8 cellular contexts compared by ENCODE assay signal in the genomic region with DNA sequence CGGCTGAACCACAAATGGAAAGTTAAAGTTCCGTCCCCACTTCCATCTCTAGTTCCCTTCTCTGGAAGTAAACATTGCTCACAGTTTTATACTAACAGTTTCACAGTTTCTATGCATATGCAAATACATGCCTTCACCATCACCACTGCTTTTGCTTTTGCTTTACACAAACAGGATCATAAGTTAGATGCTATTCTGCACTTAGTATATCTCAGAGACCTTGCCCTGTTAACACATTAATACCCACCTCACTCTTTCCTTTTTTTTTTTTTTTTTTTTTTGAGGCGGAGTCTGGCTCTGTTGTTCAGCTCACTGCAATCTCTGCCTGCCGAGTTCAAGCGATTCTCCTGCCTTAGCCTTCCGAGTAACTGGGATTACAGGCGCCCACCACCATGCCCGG. TPM values are rescaled to one million over a fixed set of nuclear protein-coding genes. Genes with fewer than 3 reads are reported as not detected.
A peak's percentile ranks its signal among the peaks of the same experiment; 100 is the strongest.
DNase-seq lines count a peak whose midpoint lies in the region; ATAC-seq and TF ChIP-seq lines count a peak whose summit lies in the region.

No MANE protein-coding gene starts in this region.

- H3K9me3 Mint-ChIP-seq in effector memory CD8-positive, alpha-beta T cell, result no peaks in the 10 kb centered on the region
- no peaks in the 10 kb centered on the region for H3K9me3 Mint-ChIP-seq in natural killer cell treated with Interleukin-12 subunit alpha and Interleukin-12 subunit beta and Interleukin-15 and Interleukin-18, amount 100 ng/mL, for 72 hours

- TF ChIP-seq POLR2A in NB4 (IDR thresholded peaks at IDR 0.05; ENCODE audit: extremely low read depth, insufficient read length), result no peak

- no peaks in the 10 kb centered on the region for H3K27me3 Mint-ChIP-seq in effector memory CD8-positive, alpha-beta T cell
- no peaks in the 10 kb centered on the region for H3K27me3 Mint-ChIP-seq in natural killer cell treated with Interleukin-12 subunit alpha and Interleukin-12 subunit beta and Interleukin-15 and Interleukin-18, amount 100 ng/mL, for 72 hours

- H3K4me3 Mint-ChIP-seq in effector memory CD8-positive, alpha-beta T cell, result peak overlapping the region; percentile 88 to 94
- H3K4me3 Mint-ChIP-seq in natural killer cell treated with Interleukin-12 subunit alpha and Interleukin-12 subunit beta and Interleukin-15 and Interleukin-18, amount 100 ng/mL, for 72 hours, result peak overlapping the region; percentile 96

- no peak for TF ChIP-seq CTCF in GM12864 (IDR thresholded peaks at IDR 0.05; ENCODE audit: low read depth, low read length, missing control alignments)
- TF ChIP-seq CTCF in NB4 (IDR thresholded peaks at IDR 0.05; ENCODE audit: low read depth, low read length), result no peak

- H3K36me3 Mint-ChIP-seq in effector memory CD8-positive, alpha-beta T cell (ENCODE audit: insufficient read depth), result peaks cover 7% of the 10 kb centered on the region
- H3K36me3 Mint-ChIP-seq in natural killer cell treated with Interleukin-12 subunit alpha and Interleukin-12 subunit beta and Interleukin-15 and Interleukin-18, amount 100 ng/mL, for 72 hours, result no peaks in the 10 kb centered on the region

- H3K4me3 ChIP-seq in GM12864 (ENCODE audit: low read depth, low read length), result peak overlapping the region; percentile 83
- H3K4me3 ChIP-seq in NB4 (ENCODE audit: low read depth, low read length), result peak overlapping the region; percentile 75

- DNase-seq in GM12864 (ENCODE audit: low read depth) (no peak), NB4 (ENCODE audit: low read depth) (no peak), T1000 (lab: John Stamatoyannopoulos, UW) (no peak), NCI-H187 (lab: John Stamatoyannopoulos, UW) (no peak)
- no peak for DNase-seq in effector memory CD8-positive, alpha-beta T cell
- no peak for DNase-seq in natural killer cell treated with Interleukin-12 subunit alpha and Interleukin-12 subunit beta and Interleukin-15 and Interleukin-18, amount 100 ng/mL, for 72 hours (ENCODE audit: low spot score)
- no peak for DNase-seq in stimulated activated CD4-positive, alpha-beta T cell treated with anti-CD3 and anti-CD28 coated beads, Interleukin-12 subunit alpha, Interleukin-12 subunit beta, amount 100 ng/mL, for 4 hours

- H3K4me1 Mint-ChIP-seq in effector memory CD8-positive, alpha-beta T cell (ENCODE audit: low read depth in 2 of 2), result peaks cover 28 to 50% of the 10 kb centered on the region in 2 donors
- H3K4me1 Mint-ChIP-seq in natural killer cell treated with Interleukin-12 subunit alpha and Interleukin-12 subunit beta and Interleukin-15 and Interleukin-18, amount 100 ng/mL, for 72 hours (ENCODE audit: low read depth in 2 of 2), result peaks cover 32 to 36% of the 10 kb centered on the region in 2 donors

- H3K27ac Mint-ChIP-seq in effector memory CD8-positive, alpha-beta T cell, result peak overlapping the region; percentile 94 to 98
- H3K27ac Mint-ChIP-seq in natural killer cell treated with Interleukin-12 subunit alpha and Interleukin-12 subunit beta and Interleukin-15 and Interleukin-18, amount 100 ng/mL, for 72 hours, result peak overlapping the region; percentile 85 to 91

- peak; percentile 56 for ATAC-seq in GM21723 (IDR thresholded peaks at IDR 0.05; ENCODE audit: unreplicated experiment)
- peak; percentile 58 for ATAC-seq in effector memory CD8-positive, alpha-beta T cell (replicated peaks)
- ATAC-seq in natural killer cell treated with Interleukin-12 subunit alpha and Interleukin-12 subunit beta and Interleukin-15 and Interleukin-18, amount 100 ng/mL, for 72 hours, result peak; percentile 65 to 66

RNA-seq across cellular contexts. Expression of a gene that starts 0.9 kb away (rescaled TPM):
- 10 to 100 TPM; 38.2 to 47.6 TPM for total RNA-seq in natural killer cell treated with Interleukin-12 subunit alpha and Interleukin-12 subunit beta and Interleukin-15 and Interleukin-18, amount 100 ng/mL, for 72 hours

RNA-seq across cellular contexts. Expression of a gene that starts 23.5 kb away (rescaled TPM):
- under 1 TPM; 0.22 to 0.43 TPM for total RNA-seq in natural killer cell treated with Interleukin-12 subunit alpha and Interleukin-12 subunit beta and Interleukin-15 and Interleukin-18, amount 100 ng/mL, for 72 hours

RNA-seq across cellular contexts. Expression of a gene that starts 42.2 kb away (rescaled TPM):
- 10 to 100 TPM; 43.1 to 78.0 TPM for total RNA-seq in natural killer cell treated with Interleukin-12 subunit alpha and Interleukin-12 subunit beta and Interleukin-15 and Interleukin-18, amount 100 ng/mL, for 72 hours

RNA-seq across cellular contexts. Expression of a gene that starts 42.6 kb away (rescaled TPM):
- 100 to 1,000 TPM; 130 to 151 TPM for total RNA-seq in natural killer cell treated with Interleukin-12 subunit alpha and Interleukin-12 subunit beta and Interleukin-15 and Interleukin-18, amount 100 ng/mL, for 72 hours

RNA-seq across cellular contexts. Expression of a gene that starts 48.8 kb away (rescaled TPM):
- 10 to 100 TPM; 33.3 to 34.5 TPM for total RNA-seq in natural killer cell treated with Interleukin-12 subunit alpha and Interleukin-12 subunit beta and Interleukin-15 and Interleukin-18, amount 100 ng/mL, for 72 hours
